In genomic region chr22:16601437-16602223, GRCh38 we compare ENCODE assay signal across 11 cellular contexts. TPM values are rescaled to one million over a fixed set of nuclear protein-coding genes. Genes with fewer than 3 reads are reported as not detected.
DNase-seq lines count a peak whose midpoint lies in the region; ATAC-seq and TF ChIP-seq lines count a peak whose summit lies in the region.
"Had no signal": no experiment of that assay in that cellular context is flagged by ENCODE, and none has a peak within 500 bp of the region (broad histone marks: within the 10 kb centered on the region; RNA-seq: fewer than 3 reads in every experiment).

No MANE protein-coding gene starts in this region.

- H3K9me3 Mint-ChIP-seq in activated naive CD8-positive, alpha-beta T cell treated with anti-CD3 and anti-CD28 coated beads, Interleukin-2, amount 50 U/mL, for 24 hours, result no peaks in the 10 kb centered on the region
- H3K9me3 Mint-ChIP-seq: T-helper 1 cell treated with Interleukin-12 subunit alpha and Interleukin-12 subunit beta and Interleukin-4 antibody, amounts not matched to agents 30 μg/mL and 1 μg/mL, for 36 hours had no signal

- peaks cover 45% of the 10 kb centered on the region for H3K27me3 Mint-ChIP-seq in activated naive CD8-positive, alpha-beta T cell treated with anti-CD3 and anti-CD28 coated beads, Interleukin-2, amount 50 U/mL, for 24 hours

- DNase-seq in NOMO-1 treated with DMSO at 0.1 percent for 48 hours (lab: John Stamatoyannopoulos, UW; ENCODE audit: unreplicated experiment), result peak; percentile 13
- no peak for DNase-seq in NOMO-1 treated with dmso at 0.1 percent for 144 hours (lab: John Stamatoyannopoulos, UW; ENCODE audit: unreplicated experiment)
- DNase-seq in activated naive CD8-positive, alpha-beta T cell treated with anti-CD3 and anti-CD28 coated beads, Interleukin-2, amount 50 U/mL, for 24 hours, result no peak
- DNase-seq in kidney tubule cell (ENCODE audit: low spot score), result peak; percentile 45
- no peak for DNase-seq in suprapubic skin (ENCODE audit: low spot score in 2 of 2)
- DNase-seq in smooth muscle cell (lab: John Stamatoyannopoulos, UW; ENCODE audit: unreplicated experiment), result no peak
- DNase-seq in cerebellar nuclear complex (lab: John Stamatoyannopoulos, UW), result no peak
- DNase-seq: NCI-H1417 had no signal

- H3K4me3 ChIP-seq in suprapubic skin, result peak overlapping the region; percentile 52
- no peak overlapping the region for H3K4me3 ChIP-seq in smooth muscle cell

- no peak overlapping the region for H3K27ac Mint-ChIP-seq in activated naive CD8-positive, alpha-beta T cell treated with anti-CD3 and anti-CD28 coated beads, Interleukin-2, amount 50 U/mL, for 24 hours
- H3K27ac Mint-ChIP-seq: T-helper 1 cell treated with Interleukin-12 subunit alpha and Interleukin-12 subunit beta and Interleukin-4 antibody, amounts not matched to agents 30 μg/mL and 1 μg/mL, for 36 hours had no signal

- H4K20me1 ChIP-seq in smooth muscle cell (ENCODE audit: low read depth), result no peaks in the 10 kb centered on the region

- H3K4me1 ChIP-seq in suprapubic skin, result peaks cover 6% of the 10 kb centered on the region
- no peaks in the 10 kb centered on the region for H3K4me1 ChIP-seq in smooth muscle cell (ENCODE audit: low read depth)

- no peak for TF ChIP-seq POLR2A in suprapubic skin (IDR thresholded peaks at IDR 0.05)

- no peaks in the 10 kb centered on the region for H3F3A ChIP-seq in smooth muscle cell (ENCODE audit: low read depth)

- no peak overlapping the region for H2AFZ ChIP-seq in smooth muscle cell (ENCODE audit: low read depth)

- peak; percentile 52 for ATAC-seq in activated naive CD8-positive, alpha-beta T cell treated with anti-CD3 and anti-CD28 coated beads, Interleukin-2, amount 50 U/mL, for 24 hours
- no peak for ATAC-seq in GM19351 (IDR thresholded peaks at IDR 0.05; ENCODE audit: unreplicated experiment)

- H3K4me1 Mint-ChIP-seq in activated naive CD8-positive, alpha-beta T cell treated with anti-CD3 and anti-CD28 coated beads, Interleukin-2, amount 50 U/mL, for 24 hours, result peaks cover 13% of the 10 kb centered on the region

- no peak overlapping the region for H3K9ac ChIP-seq in smooth muscle cell (ENCODE audit: low read depth)

- H3K4me3 Mint-ChIP-seq in activated naive CD8-positive, alpha-beta T cell treated with anti-CD3 and anti-CD28 coated beads, Interleukin-2, amount 50 U/mL, for 24 hours, result no peak overlapping the region

- TF ChIP-seq EP300 in suprapubic skin (IDR thresholded peaks at IDR 0.05), result no peak

- H3K27ac ChIP-seq in suprapubic skin (peak overlapping the region; percentile 87), smooth muscle cell (ENCODE audit: low read depth) (no peak overlapping the region)

- H3K36me3 ChIP-seq in suprapubic skin (no peaks in the 10 kb centered on the region), smooth muscle cell (ENCODE audit: low read depth) (no peaks in the 10 kb centered on the region)

- no peak overlapping the region for H3K4me2 ChIP-seq in smooth muscle cell

- no peaks in the 10 kb centered on the region for H3K36me3 Mint-ChIP-seq in activated naive CD8-positive, alpha-beta T cell treated with anti-CD3 and anti-CD28 coated beads, Interleukin-2, amount 50 U/mL, for 24 hours (ENCODE audit: low read depth)

- H3K79me2 ChIP-seq in smooth muscle cell (ENCODE audit: low read depth), result no peaks in the 10 kb centered on the region

- H3K9me3 ChIP-seq in suprapubic skin (no peaks in the 10 kb centered on the region), smooth muscle cell (replicated peaks; ENCODE audit: low read depth) (peaks cover 5% of the 10 kb centered on the region)

- TF ChIP-seq CTCF in suprapubic skin (IDR thresholded peaks at IDR 0.05) (no peak), smooth muscle cell (IDR thresholded peaks at IDR 0.05; ENCODE audit: borderline replicate concordance, insufficient read depth, poor library complexity, severe bottlenecking) (no peak)

- 0% methylated on average over 5 of the region's 100 CpGs for WGBS in suprapubic skin
- WGBS in smooth muscle cell (ENCODE audit: low lambda C conversion rate), result 94% methylated on average over 23 of the region's 100 CpGs

- H3K27me3 ChIP-seq in suprapubic skin (peaks cover 34% of the 10 kb centered on the region), smooth muscle cell (ENCODE audit: low read depth) (no peaks in the 10 kb centered on the region)

RNA-seq across cellular contexts. Expression of gene CCT8L2, which starts 9.0 kb away (rescaled TPM):
- total RNA-seq in suprapubic skin (not detected), smooth muscle cell (not detected in 2 replicates)
- not detected in 2 replicates for polyA plus RNA-seq in smooth muscle cell
- total RNA-seq: cerebellum had no signal

Comparison
In these comparisons a context has a peak if more than half of its experiments do, and no peak if none do; other contexts are left out.
1. DNase-seq: peak in NOMO-1 treated with DMSO at 0.1 percent for 48 hours (single experiment) and kidney tubule cell (single experiment); none in NOMO-1 treated with dmso at 0.1 percent for 144 hours (single experiment), activated naive CD8-positive, alpha-beta T cell treated with anti-CD3 and anti-CD28 coated beads, Interleukin-2, amount 50 U/mL, for 24 hours (single experiment), suprapubic skin (0 of 2), smooth muscle cell (single experiment) and cerebellar nuclear complex (0 of 2).